1 cellular context compared by ENCODE assay signal in the genomic region with DNA sequence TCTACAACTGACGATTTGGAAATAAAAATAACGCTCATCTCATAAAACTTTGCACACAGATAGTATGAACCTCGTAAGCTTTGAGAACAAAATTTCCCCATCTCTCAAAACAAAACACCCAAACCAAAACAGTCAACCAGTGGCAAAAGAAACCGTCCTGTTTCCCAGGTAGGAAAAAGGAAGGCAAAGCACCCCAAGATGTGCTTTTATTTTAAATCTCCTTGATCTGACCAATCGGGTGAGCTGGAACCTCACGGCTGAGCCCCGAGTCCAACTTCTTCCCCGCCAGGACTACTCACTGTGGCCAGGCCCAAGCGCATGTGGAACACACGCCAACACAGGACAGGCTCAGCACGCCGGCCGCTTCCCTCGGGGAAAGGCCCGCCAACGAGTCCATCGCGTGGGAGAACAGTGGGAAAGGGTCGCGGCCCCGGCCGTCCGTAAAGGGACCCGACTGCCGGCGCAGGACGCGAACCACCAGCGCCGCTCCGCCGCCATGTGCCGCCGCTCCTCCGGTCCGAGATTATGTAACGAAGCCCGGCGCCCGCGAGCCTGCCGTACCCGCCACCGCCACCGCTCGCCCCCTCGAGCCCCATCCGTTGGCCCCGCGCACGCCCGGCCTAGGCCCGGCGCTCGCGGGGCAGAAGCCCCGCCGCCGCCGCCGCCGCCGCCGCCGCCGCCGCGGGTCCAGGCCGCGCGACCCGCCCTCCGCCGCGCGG.
TF ChIP-seq lines count a peak whose summit lies in the region.

No MANE protein-coding gene starts in this region.

TF ChIP-seq in A549, 52 proteins besides CTCF, POLR2A, EP300 and RAD21 (continued from another document):
- TF ChIP-seq, protein P1, sequence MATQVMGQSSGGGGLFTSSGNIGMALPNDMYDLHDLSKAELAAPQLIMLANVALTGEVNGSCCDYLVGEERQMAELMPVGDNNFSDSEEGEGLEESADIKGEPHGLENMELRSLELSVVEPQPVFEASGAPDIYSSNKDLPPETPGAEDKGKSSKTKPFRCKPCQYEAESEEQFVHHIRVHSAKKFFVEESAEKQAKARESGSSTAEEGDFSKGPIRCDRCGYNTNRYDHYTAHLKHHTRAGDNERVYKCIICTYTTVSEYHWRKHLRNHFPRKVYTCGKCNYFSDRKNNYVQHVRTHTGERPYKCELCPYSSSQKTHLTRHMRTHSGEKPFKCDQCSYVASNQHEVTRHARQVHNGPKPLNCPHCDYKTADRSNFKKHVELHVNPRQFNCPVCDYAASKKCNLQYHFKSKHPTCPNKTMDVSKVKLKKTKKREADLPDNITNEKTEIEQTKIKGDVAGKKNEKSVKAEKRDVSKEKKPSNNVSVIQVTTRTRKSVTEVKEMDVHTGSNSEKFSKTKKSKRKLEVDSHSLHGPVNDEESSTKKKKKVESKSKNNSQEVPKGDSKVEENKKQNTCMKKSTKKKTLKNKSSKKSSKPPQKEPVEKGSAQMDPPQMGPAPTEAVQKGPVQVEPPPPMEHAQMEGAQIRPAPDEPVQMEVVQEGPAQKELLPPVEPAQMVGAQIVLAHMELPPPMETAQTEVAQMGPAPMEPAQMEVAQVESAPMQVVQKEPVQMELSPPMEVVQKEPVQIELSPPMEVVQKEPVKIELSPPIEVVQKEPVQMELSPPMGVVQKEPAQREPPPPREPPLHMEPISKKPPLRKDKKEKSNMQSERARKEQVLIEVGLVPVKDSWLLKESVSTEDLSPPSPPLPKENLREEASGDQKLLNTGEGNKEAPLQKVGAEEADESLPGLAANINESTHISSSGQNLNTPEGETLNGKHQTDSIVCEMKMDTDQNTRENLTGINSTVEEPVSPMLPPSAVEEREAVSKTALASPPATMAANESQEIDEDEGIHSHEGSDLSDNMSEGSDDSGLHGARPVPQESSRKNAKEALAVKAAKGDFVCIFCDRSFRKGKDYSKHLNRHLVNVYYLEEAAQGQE (IDR thresholded peaks at IDR 0.05), result no peak
- TF ChIP-seq RNF2 (IDR thresholded peaks at IDR 0.05; ENCODE audit: borderline replicate concordance, low read depth) (no peak), CHD2 (IDR thresholded peaks at IDR 0.05; ENCODE audit: low read length, partially characterized antibody) (no peak), RFX5 (IDR thresholded peaks at IDR 0.05) (0 out of 2 replicates have a peak, but pooled peaks have one; percentile 23), TFCP2L1 (CRISPR knock-in tag; IDR thresholded peaks at IDR 0.05) (0 out of 2 replicates have a peak, but pooled peaks have one; percentile 44), JUN (IDR thresholded peaks at IDR 0.05) (no peak), HOXB5 (CRISPR knock-in tag; IDR thresholded peaks at IDR 0.05) (no peak), ZSCAN20 (CRISPR knock-in tag; IDR thresholded peaks at IDR 0.05) (no peak), HEYL (CRISPR knock-in tag; IDR thresholded peaks at IDR 0.05) (no peak), EHMT2 (IDR thresholded peaks at IDR 0.05; ENCODE audit: low read depth) (no peak), CHD4 (IDR thresholded peaks at IDR 0.05; ENCODE audit: borderline replicate concordance) (no peak), FOSB (CRISPR knock-in tag; IDR thresholded peaks at IDR 0.05) (no peak), POLR2AphosphoS2 (conservative IDR thresholded peaks at IDR 0.05; ENCODE audit: low read length) (no peak), ZC3H11A (IDR thresholded peaks at IDR 0.05) (no peak), CBX2 (IDR thresholded peaks at IDR 0.05; ENCODE audit: borderline replicate concordance, low read depth) (no peak), RCOR1 (IDR thresholded peaks at IDR 0.05; ENCODE audit: low read depth, low read length) (no peak), GATA3 (IDR thresholded peaks at IDR 0.05; ENCODE audit: borderline replicate concordance) (no peak)
- TF ChIP-seq, protein P2, sequence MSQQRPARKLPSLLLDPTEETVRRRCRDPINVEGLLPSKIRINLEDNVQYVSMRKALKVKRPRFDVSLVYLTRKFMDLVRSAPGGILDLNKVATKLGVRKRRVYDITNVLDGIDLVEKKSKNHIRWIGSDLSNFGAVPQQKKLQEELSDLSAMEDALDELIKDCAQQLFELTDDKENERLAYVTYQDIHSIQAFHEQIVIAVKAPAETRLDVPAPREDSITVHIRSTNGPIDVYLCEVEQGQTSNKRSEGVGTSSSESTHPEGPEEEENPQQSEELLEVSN (IDR thresholded peaks at IDR 0.05; ENCODE audit: borderline replicate concordance, low read depth), result no peak
- TF ChIP-seq, protein P3, sequence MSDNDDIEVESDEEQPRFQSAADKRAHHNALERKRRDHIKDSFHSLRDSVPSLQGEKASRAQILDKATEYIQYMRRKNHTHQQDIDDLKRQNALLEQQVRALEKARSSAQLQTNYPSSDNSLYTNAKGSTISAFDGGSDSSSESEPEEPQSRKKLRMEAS (IDR thresholded peaks at IDR 0.05), result peak; percentile 64; the same call in 1 of the 2 replicates
- TF ChIP-seq, protein P4, sequence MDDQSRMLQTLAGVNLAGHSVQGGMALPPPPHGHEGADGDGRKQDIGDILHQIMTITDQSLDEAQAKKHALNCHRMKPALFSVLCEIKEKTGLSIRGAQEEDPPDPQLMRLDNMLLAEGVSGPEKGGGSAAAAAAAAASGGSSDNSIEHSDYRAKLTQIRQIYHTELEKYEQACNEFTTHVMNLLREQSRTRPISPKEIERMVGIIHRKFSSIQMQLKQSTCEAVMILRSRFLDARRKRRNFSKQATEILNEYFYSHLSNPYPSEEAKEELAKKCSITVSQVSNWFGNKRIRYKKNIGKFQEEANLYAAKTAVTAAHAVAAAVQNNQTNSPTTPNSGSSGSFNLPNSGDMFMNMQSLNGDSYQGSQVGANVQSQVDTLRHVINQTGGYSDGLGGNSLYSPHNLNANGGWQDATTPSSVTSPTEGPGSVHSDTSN (IDR thresholded peaks at IDR 0.05), result no peak
